ENCODE assay signal across 1 cellular context in the genomic region with DNA sequence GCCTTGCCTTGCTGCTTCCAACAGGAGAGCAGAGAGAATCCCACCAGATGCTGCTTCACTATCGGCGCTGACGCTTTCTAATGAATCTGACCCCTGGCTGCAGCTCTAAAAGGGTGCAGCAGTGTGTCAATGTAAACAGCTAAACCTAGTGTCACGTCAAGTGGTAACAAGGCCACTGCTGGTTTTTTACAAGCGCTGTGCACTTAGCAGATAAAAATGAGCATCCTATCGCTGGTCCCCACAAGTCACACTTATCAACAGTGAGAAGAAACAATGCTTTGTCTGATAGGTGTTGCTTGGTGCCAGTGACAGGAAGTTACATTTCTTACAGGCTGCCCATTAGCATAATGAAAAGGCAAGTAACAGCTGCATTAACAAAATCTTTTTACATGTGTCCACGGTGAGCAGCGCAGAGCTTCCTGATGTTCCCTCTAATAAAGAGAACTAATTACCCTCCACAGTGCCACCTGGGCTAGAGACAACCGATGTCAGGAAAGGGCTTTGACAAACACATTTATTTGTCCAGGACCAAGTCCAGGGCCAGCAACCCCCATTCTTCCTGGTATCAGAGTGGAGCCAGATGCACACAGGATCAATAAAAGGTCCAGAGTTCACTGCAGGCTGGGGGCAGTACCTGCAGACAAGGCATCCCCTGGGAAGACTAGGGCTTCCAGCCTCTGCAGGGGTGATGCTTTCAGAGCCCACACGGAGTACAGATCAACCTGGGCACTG.
A peak's percentile ranks its signal among the peaks of the same experiment; 100 is the strongest.
TF ChIP-seq lines count a peak whose summit lies in the region.

No MANE protein-coding gene starts in this region.

TF ChIP-seq in HepG2, 621 proteins besides CTCF, POLR2A, EP300 and RAD21 (continued from another document and continues in another):
- peak; percentile 68; the same call in 1 of the 2 replicates for TF ChIP-seq ZHX2 (IDR thresholded peaks at IDR 0.05; ENCODE audit: low read depth)
- TF ChIP-seq ZHX2 (CRISPR knock-in tag; IDR thresholded peaks at IDR 0.05; ENCODE audit: borderline replicate concordance), result no peak; the same call in 1 of the 2 replicates
- TF ChIP-seq NCOA1 (CRISPR knock-in tag; IDR thresholded peaks at IDR 0.05), result 0 out of 2 replicates have a peak, but pooled peaks have one; percentile 83
- TF ChIP-seq, protein P1, sequence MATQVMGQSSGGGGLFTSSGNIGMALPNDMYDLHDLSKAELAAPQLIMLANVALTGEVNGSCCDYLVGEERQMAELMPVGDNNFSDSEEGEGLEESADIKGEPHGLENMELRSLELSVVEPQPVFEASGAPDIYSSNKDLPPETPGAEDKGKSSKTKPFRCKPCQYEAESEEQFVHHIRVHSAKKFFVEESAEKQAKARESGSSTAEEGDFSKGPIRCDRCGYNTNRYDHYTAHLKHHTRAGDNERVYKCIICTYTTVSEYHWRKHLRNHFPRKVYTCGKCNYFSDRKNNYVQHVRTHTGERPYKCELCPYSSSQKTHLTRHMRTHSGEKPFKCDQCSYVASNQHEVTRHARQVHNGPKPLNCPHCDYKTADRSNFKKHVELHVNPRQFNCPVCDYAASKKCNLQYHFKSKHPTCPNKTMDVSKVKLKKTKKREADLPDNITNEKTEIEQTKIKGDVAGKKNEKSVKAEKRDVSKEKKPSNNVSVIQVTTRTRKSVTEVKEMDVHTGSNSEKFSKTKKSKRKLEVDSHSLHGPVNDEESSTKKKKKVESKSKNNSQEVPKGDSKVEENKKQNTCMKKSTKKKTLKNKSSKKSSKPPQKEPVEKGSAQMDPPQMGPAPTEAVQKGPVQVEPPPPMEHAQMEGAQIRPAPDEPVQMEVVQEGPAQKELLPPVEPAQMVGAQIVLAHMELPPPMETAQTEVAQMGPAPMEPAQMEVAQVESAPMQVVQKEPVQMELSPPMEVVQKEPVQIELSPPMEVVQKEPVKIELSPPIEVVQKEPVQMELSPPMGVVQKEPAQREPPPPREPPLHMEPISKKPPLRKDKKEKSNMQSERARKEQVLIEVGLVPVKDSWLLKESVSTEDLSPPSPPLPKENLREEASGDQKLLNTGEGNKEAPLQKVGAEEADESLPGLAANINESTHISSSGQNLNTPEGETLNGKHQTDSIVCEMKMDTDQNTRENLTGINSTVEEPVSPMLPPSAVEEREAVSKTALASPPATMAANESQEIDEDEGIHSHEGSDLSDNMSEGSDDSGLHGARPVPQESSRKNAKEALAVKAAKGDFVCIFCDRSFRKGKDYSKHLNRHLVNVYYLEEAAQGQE (IDR thresholded peaks at IDR 0.05; ENCODE audit: borderline replicate concordance in 1 of 2, low read depth in 1 of 2, low read length in 2 of 2), result peak in 1 of 2 experiments; percentile 75; a peak in 2 of 4 replicates
- TF ChIP-seq ZNF207 (IDR thresholded peaks at IDR 0.05; ENCODE audit: borderline replicate concordance), result no peak
- peak; percentile 90; the same call in 1 of the 2 replicates for TF ChIP-seq ZNF788 (CRISPR knock-in tag; IDR thresholded peaks at IDR 0.05; ENCODE audit: borderline replicate concordance)
- peak; percentile 92 for TF ChIP-seq ZNF331 (CRISPR knock-in tag; IDR thresholded peaks at IDR 0.05)
- TF ChIP-seq PRDM10 (CRISPR knock-in tag; IDR thresholded peaks at IDR 0.05; ENCODE audit: low read depth), result peak; percentile 67; the same call in 1 of the 2 replicates
- peak; percentile 54; the same call in 1 of the 2 replicates for TF ChIP-seq ZNF564 (CRISPR knock-in tag; IDR thresholded peaks at IDR 0.05)
- peak; percentile 100 for TF ChIP-seq HDAC2 (CRISPR knock-in tag; IDR thresholded peaks at IDR 0.05)
- 0 out of 2 replicates have a peak, but pooled peaks have one; percentile 49 for TF ChIP-seq ELF4 (CRISPR knock-in tag; IDR thresholded peaks at IDR 0.05; ENCODE audit: borderline replicate concordance)
- TF ChIP-seq ZNF563 (CRISPR knock-in tag; IDR thresholded peaks at IDR 0.05), result 0 out of 2 replicates have a peak, but pooled peaks have one; percentile 26
- TF ChIP-seq ESRRA (CRISPR knock-in tag; IDR thresholded peaks at IDR 0.05; ENCODE audit: low read depth), result peak; percentile 64; the same call in 1 of the 2 replicates
- TF ChIP-seq ZBTB37 (CRISPR knock-in tag; IDR thresholded peaks at IDR 0.05), result peak; percentile 77; the same call in 1 of the 2 replicates
- no peak for TF ChIP-seq PLRG1 (conservative IDR thresholded peaks at IDR 0.05)
- TF ChIP-seq, protein P2, sequence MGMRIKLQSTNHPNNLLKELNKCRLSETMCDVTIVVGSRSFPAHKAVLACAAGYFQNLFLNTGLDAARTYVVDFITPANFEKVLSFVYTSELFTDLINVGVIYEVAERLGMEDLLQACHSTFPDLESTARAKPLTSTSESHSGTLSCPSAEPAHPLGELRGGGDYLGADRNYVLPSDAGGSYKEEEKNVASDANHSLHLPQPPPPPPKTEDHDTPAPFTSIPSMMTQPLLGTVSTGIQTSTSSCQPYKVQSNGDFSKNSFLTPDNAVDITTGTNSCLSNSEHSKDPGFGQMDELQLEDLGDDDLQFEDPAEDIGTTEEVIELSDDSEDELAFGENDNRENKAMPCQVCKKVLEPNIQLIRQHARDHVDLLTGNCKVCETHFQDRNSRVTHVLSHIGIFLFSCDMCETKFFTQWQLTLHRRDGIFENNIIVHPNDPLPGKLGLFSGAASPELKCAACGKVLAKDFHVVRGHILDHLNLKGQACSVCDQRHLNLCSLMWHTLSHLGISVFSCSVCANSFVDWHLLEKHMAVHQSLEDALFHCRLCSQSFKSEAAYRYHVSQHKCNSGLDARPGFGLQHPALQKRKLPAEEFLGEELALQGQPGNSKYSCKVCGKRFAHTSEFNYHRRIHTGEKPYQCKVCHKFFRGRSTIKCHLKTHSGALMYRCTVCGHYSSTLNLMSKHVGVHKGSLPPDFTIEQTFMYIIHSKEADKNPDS (CRISPR knock-in tag; IDR thresholded peaks at IDR 0.05), result peak; percentile 93
- TF ChIP-seq ARID2 (CRISPR knock-in tag; IDR thresholded peaks at IDR 0.05; ENCODE audit: borderline replicate concordance), result peak; percentile 91
- TF ChIP-seq ZNF44 (CRISPR knock-in tag; IDR thresholded peaks at IDR 0.05), result 0 out of 2 replicates have a peak, but pooled peaks have one; percentile 45
- TF ChIP-seq ZSCAN20 (CRISPR knock-in tag; IDR thresholded peaks at IDR 0.05; ENCODE audit: borderline replicate concordance), result no peak
- TF ChIP-seq HNRNPH1 (optimal IDR thresholded peaks at IDR 0.05; ENCODE audit: low read depth, low read length), result no peak
- peak; percentile 98 for TF ChIP-seq NCOA2 (CRISPR knock-in tag; IDR thresholded peaks at IDR 0.05)
- TF ChIP-seq, protein P3, sequence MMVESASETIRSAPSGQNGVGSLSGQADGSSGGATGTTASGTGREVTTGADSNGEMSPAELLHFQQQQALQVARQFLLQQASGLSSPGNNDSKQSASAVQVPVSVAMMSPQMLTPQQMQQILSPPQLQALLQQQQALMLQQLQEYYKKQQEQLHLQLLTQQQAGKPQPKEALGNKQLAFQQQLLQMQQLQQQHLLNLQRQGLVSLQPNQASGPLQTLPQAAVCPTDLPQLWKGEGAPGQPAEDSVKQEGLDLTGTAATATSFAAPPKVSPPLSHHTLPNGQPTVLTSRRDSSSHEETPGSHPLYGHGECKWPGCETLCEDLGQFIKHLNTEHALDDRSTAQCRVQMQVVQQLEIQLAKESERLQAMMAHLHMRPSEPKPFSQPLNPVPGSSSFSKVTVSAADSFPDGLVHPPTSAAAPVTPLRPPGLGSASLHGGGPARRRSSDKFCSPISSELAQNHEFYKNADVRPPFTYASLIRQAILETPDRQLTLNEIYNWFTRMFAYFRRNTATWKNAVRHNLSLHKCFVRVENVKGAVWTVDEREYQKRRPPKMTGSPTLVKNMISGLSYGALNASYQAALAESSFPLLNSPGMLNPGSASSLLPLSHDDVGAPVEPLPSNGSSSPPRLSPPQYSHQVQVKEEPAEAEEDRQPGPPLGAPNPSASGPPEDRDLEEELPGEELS (CRISPR knock-in tag; IDR thresholded peaks at IDR 0.05), result peak; percentile 96
- TF ChIP-seq ZNF605 (CRISPR knock-in tag; IDR thresholded peaks at IDR 0.05), result peak; percentile 77; the same call in 1 of the 2 replicates
- TF ChIP-seq, protein P4, sequence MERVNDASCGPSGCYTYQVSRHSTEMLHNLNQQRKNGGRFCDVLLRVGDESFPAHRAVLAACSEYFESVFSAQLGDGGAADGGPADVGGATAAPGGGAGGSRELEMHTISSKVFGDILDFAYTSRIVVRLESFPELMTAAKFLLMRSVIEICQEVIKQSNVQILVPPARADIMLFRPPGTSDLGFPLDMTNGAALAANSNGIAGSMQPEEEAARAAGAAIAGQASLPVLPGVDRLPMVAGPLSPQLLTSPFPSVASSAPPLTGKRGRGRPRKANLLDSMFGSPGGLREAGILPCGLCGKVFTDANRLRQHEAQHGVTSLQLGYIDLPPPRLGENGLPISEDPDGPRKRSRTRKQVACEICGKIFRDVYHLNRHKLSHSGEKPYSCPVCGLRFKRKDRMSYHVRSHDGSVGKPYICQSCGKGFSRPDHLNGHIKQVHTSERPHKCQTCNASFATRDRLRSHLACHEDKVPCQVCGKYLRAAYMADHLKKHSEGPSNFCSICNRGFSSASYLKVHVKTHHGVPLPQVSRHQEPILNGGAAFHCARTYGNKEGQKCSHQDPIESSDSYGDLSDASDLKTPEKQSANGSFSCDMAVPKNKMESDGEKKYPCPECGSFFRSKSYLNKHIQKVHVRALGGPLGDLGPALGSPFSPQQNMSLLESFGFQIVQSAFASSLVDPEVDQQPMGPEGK (CRISPR knock-in tag; IDR thresholded peaks at IDR 0.05), result peak; percentile 96
- TF ChIP-seq, protein P5, sequence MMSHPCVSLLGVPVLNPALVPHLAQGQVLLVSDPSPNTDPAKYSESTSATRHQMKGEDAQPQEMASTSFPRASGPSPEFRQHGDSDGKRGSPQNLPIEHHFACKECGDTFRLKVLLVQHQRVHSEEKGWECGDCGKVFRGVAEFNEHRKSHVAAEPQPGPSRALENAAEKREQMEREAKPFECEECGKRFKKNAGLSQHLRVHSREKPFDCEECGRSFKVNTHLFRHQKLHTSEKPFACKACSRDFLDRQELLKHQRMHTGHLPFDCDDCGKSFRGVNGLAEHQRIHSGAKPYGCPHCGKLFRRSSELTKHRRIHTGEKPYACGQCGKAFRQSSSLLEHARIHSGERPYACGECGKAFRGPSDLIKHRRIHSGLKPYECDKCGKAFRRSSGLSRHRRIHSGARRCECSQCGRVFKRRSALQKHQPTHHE (CRISPR knock-in tag; IDR thresholded peaks at IDR 0.05; ENCODE audit: borderline replicate concordance), result 0 out of 2 replicates have a peak, but pooled peaks have one; percentile 53
- no peak for TF ChIP-seq MATR3 (CRISPR knock-in tag; IDR thresholded peaks at IDR 0.05)
